20 cellular contexts compared by ENCODE assay signal in the genomic region with DNA sequence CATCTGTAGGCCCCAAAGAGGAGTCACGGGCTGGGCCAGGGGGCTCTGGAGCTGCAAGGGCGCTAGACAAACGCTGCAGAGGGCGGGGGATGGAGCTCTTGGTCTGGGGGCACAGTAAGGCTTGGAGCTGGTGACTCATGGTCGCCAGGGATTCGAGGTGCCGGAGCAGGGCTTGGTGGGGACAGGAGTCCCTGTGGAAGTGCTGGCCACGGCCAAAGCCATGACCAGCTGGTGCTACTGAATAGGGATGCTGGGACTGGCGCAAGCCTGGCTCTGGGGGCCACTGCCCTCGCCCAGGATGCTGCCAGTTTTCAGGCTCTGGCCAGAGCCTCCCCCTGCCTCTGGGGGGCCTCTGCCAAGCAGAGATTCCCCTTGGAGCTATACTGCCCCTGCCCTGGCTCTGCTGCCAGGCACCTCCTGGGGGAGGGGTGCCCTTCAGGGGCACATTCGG.
"Had no signal": no experiment of that assay in that cellular context is flagged by ENCODE, and none has a peak within 500 bp of the region (broad histone marks: within the 10 kb centered on the region; RNA-seq: fewer than 3 reads in every experiment).

No MANE protein-coding gene starts in this region.

- ATAC-seq: activated CD4-positive, CD25-positive, alpha-beta regulatory T cell treated with anti-CD3 and anti-CD28 coated beads, Interleukin-2, amount 50 U/mL, for 24 hours; activated T-cell treated with anti-CD3 and anti-CD28 coated beads, Interleukin-2, amount 50 U/mL, for 72 hours; foreskin keratinocyte; left lung; stimulated activated effector memory CD8-positive, alpha-beta T cell treated with anti-CD3 and anti-CD28 coated beads, Interleukin-12 subunit alpha, Interleukin-12 subunit beta, amount 100 ng/mL, for 72 hours had no signal

- DNase-seq: activated CD4-positive, alpha-beta memory T cell treated with anti-CD3 and anti-CD28 coated beads for 36 hours; activated naive CD4-positive, alpha-beta T cell treated with Interleukin-2 at 50 U/mL for 16 hours; activated T-cell treated with anti-CD3 and anti-CD28 coated beads, Interleukin-2, amount 50 U/mL, for 72 hours; brain microvascular endothelial cell; cerebellar nuclear complex; dermis blood vessel endothelial cell; foreskin keratinocyte; mesendoderm; retina; small intestine; T-helper 2 cell had no signal

- H3K27me3 Mint-ChIP-seq: activated CD4-positive, alpha-beta memory T cell treated with anti-CD3 and anti-CD28 coated beads for 36 hours had no signal

- FAIRE-seq: islet of Langerhans, small intestine, TTC549 had no signal

- H3K27ac ChIP-seq: brain microvascular endothelial cell, foreskin keratinocyte, left lung, neural progenitor cell, parathyroid adenoma, tibial artery, vagina had no signal

- H3K9me3 ChIP-seq: left lung, tibial artery, vagina had no signal

- H3K4me3 Mint-ChIP-seq: activated CD4-positive, alpha-beta memory T cell treated with anti-CD3 and anti-CD28 coated beads for 36 hours; stimulated activated effector memory CD8-positive, alpha-beta T cell treated with anti-CD3 and anti-CD28 coated beads, Interleukin-12 subunit alpha, Interleukin-12 subunit beta, amount 100 ng/mL, for 72 hours had no signal

- H3K36me3 ChIP-seq: left lung, neural progenitor cell, tibial artery, vagina had no signal

- H3K27me3 ChIP-seq: brain microvascular endothelial cell, foreskin keratinocyte, neural progenitor cell, vagina had no signal

- H3K9me3 Mint-ChIP-seq: activated CD4-positive, alpha-beta memory T cell treated with anti-CD3 and anti-CD28 coated beads for 36 hours; activated T-cell treated with anti-CD3 and anti-CD28 coated beads, Interleukin-2, amount 50 U/mL, for 72 hours; neural progenitor cell; stimulated activated effector memory CD8-positive, alpha-beta T cell treated with anti-CD3 and anti-CD28 coated beads, Interleukin-12 subunit alpha, Interleukin-12 subunit beta, amount 100 ng/mL, for 72 hours had no signal

- H3K27ac Mint-ChIP-seq: activated CD4-positive, alpha-beta memory T cell treated with anti-CD3 and anti-CD28 coated beads for 36 hours; activated T-cell treated with anti-CD3 and anti-CD28 coated beads, Interleukin-2, amount 50 U/mL, for 72 hours; stimulated activated effector memory CD8-positive, alpha-beta T cell treated with anti-CD3 and anti-CD28 coated beads, Interleukin-12 subunit alpha, Interleukin-12 subunit beta, amount 100 ng/mL, for 72 hours had no signal

- H3K4me3 ChIP-seq: left lung, neural progenitor cell, tibial artery, vagina had no signal

- H3K36me3 Mint-ChIP-seq: activated CD4-positive, alpha-beta memory T cell treated with anti-CD3 and anti-CD28 coated beads for 36 hours; neural progenitor cell had no signal

- H3K9ac ChIP-seq: neural progenitor cell, parathyroid adenoma had no signal

- H3K4me1 ChIP-seq: parathyroid adenoma had no signal
